In genomic region chr12:91037301-91037700, GRCh38 we compare ENCODE assay signal across 21 cellular contexts. TPM values are rescaled to one million over a fixed set of nuclear protein-coding genes. Genes with fewer than 3 reads are reported as not detected.
"Had no signal": no experiment of that assay in that cellular context is flagged by ENCODE, and none has a peak within 500 bp of the region (broad histone marks: within the 10 kb centered on the region; RNA-seq: fewer than 3 reads in every experiment).

No MANE protein-coding gene starts in this region.

- DNase-seq: activated CD8-positive, alpha-beta memory T cell treated with anti-CD3 and anti-CD28 coated beads, Interleukin-2, amount 50 U/mL, for 4 hours; activated CD8-positive, alpha-beta T cell treated with anti-CD3 and anti-CD28 coated beads for 36 hours; activated gamma-delta T cell treated with Interleukin-2 at 50 U/mL for 16 hours; activated naive CD8-positive, alpha-beta T cell treated with anti-CD3 and anti-CD28 coated beads, Interleukin-2, amount 10 ng/mL, durations not matched to agents 7 days and 5 days; activated T-cell treated with anti-CD3 and anti-CD28 coated beads, Interleukin-2, amount 50 U/mL, for 72 hours; aorta; esophagus squamous epithelium; hippocampal formation; kidney glomerular epithelial cell; lower lobe of right lung; naive thymus-derived CD8-positive, alpha-beta T cell; stimulated activated naive CD4-positive, alpha-beta T cell; substantia nigra; T1000; trophoblast cell had no signal

- H3K4me3 ChIP-seq: esophagus squamous epithelium, lower lobe of right lung, prostate gland had no signal

- H3K27ac ChIP-seq: esophagus squamous epithelium, lower lobe of right lung, prostate gland had no signal

- H3K9me3 ChIP-seq: esophagus squamous epithelium, lower lobe of right lung, prostate gland had no signal

- H3K27me3 ChIP-seq: esophagus squamous epithelium had no signal

- H3K36me3 ChIP-seq: esophagus squamous epithelium, lower lobe of right lung, prostate gland had no signal

- H3K4me1 ChIP-seq: esophagus squamous epithelium, lower lobe of right lung, prostate gland had no signal

- ATAC-seq: activated CD8-positive, alpha-beta T cell treated with anti-CD3 and anti-CD28 coated beads for 36 hours; activated T-cell treated with anti-CD3 and anti-CD28 coated beads, Interleukin-2, amount 50 U/mL, for 72 hours; lower lobe of right lung; sciatic nerve had no signal

RNA-seq across cellular contexts. Expression of gene KERA, which starts 20.5 kb away (rescaled TPM):
- total RNA-seq: activated CD8-positive, alpha-beta T cell treated with anti-CD3 and anti-CD28 coated beads for 36 hours; activated naive CD8-positive, alpha-beta T cell treated with anti-CD3 and anti-CD28 coated beads, Interleukin-2, amount 10 ng/mL, durations not matched to agents 7 days and 5 days; activated T-cell treated with anti-CD3 and anti-CD28 coated beads, Interleukin-2, amount 50 U/mL, for 72 hours; aorta; bronchial epithelial cell; chondrocyte; esophagus squamous epithelium; glomerular endothelial cell; lower lobe of right lung; mononuclear cell; naive thymus-derived CD8-positive, alpha-beta T cell; prostate gland had no signal
- polyA plus RNA-seq: aorta; naive thymus-derived CD8-positive, alpha-beta T cell had no signal

RNA-seq across cellular contexts. Expression of gene EPYC, which starts 32.5 kb away (rescaled TPM):
- total RNA-seq: activated CD8-positive, alpha-beta T cell treated with anti-CD3 and anti-CD28 coated beads for 36 hours; activated naive CD8-positive, alpha-beta T cell treated with anti-CD3 and anti-CD28 coated beads, Interleukin-2, amount 10 ng/mL, durations not matched to agents 7 days and 5 days; activated T-cell treated with anti-CD3 and anti-CD28 coated beads, Interleukin-2, amount 50 U/mL, for 72 hours; aorta; bronchial epithelial cell; chondrocyte; esophagus squamous epithelium; glomerular endothelial cell; lower lobe of right lung; mononuclear cell; naive thymus-derived CD8-positive, alpha-beta T cell; prostate gland; sciatic nerve had no signal
- polyA plus RNA-seq: naive thymus-derived CD8-positive, alpha-beta T cell had no signal
